1 cellular context compared by ENCODE assay signal in genomic region chr9:5825223-5825622, GRCh38.
TF ChIP-seq lines count a peak whose summit lies in the region.

No MANE protein-coding gene starts in this region.

TF ChIP-seq in SK-N-SH, 30 proteins besides CTCF, POLR2A, EP300 and RAD21 (continued from another document):
- TF ChIP-seq EZH2phosphoT487 (IDR thresholded peaks at IDR 0.05; ENCODE audit: borderline replicate concordance, low read depth) = no peak
- no peak for TF ChIP-seq GABPA (IDR thresholded peaks at IDR 0.05; ENCODE audit: low read depth)
- no peak for TF ChIP-seq USF1 (IDR thresholded peaks at IDR 0.05; ENCODE audit: borderline replicate concordance, low read depth)
- no peak for TF ChIP-seq USF2 (IDR thresholded peaks at IDR 0.05; ENCODE audit: borderline replicate concordance, low read depth, low read length)
